ENCODE assay signal across 14 cellular contexts in genomic region chr18:36592282-36592681, GRCh38.
DNase-seq lines count a peak whose midpoint lies in the region; FAIRE-seq and TF ChIP-seq lines count a peak whose summit lies in the region.
"Had no signal": no experiment of that assay in that cellular context is flagged by ENCODE, and none has a peak within 500 bp of the region (broad histone marks: within the 10 kb centered on the region; RNA-seq: fewer than 3 reads in every experiment).

No MANE protein-coding gene starts in this region.

- H3K36me3 Mint-ChIP-seq in astrocyte (ENCODE audit: low read depth, unreplicated experiment): peaks cover 2% of the 10 kb centered on the region

- no peak for TF ChIP-seq CTCF in astrocyte (IDR thresholded peaks at IDR 0.05; ENCODE audit: insufficient read depth, low read depth, low read length)
- TF ChIP-seq CTCF in fibroblast of mammary gland (conservative IDR thresholded peaks at IDR 0.05; ENCODE audit: control insufficient read depth, insufficient read depth, low read depth, low read length): no peak
- TF ChIP-seq CTCF in smooth muscle cell (IDR thresholded peaks at IDR 0.05; ENCODE audit: borderline replicate concordance, insufficient read depth, poor library complexity, severe bottlenecking): no peak
- TF ChIP-seq CTCF in suprapubic skin (IDR thresholded peaks at IDR 0.05): no peak

- WGBS in smooth muscle cell (ENCODE audit: low lambda C conversion rate): 78% methylated on average over 5 of the region's 5 CpGs
- WGBS in suprapubic skin: 89% methylated on average over 5 of the region's 5 CpGs

- H4K20me1 ChIP-seq in astrocyte (ENCODE audit: insufficient read depth, low read length): no peaks in the 10 kb centered on the region
- no peaks in the 10 kb centered on the region for H4K20me1 ChIP-seq in smooth muscle cell (ENCODE audit: low read depth)

- peak overlapping the region; percentile 15 for H3K4me3 Mint-ChIP-seq in astrocyte (ENCODE audit: unreplicated experiment)

- peak overlapping the region; percentile 57 for H3K27ac ChIP-seq in astrocyte (ENCODE audit: low read depth, low read length)
- peak overlapping the region; percentile 66 for H3K27ac ChIP-seq in smooth muscle cell (ENCODE audit: low read depth)
- no peak overlapping the region for H3K27ac ChIP-seq in suprapubic skin
- H3K27ac ChIP-seq: KMS-11 had no signal

- FAIRE-seq in astrocyte (lab: Jason Lieb, UNC): no peak

- no peak overlapping the region for H2AFZ ChIP-seq in astrocyte (ENCODE audit: low read depth, low read length)
- no peak overlapping the region for H2AFZ ChIP-seq in smooth muscle cell (ENCODE audit: low read depth)

- peaks cover 6% of the 10 kb centered on the region for H3K9me3 Mint-ChIP-seq in astrocyte (ENCODE audit: unreplicated experiment)

- peak; percentile 33 for DNase-seq in HT1080 (ENCODE audit: low read depth)
- peak; percentile 63 for DNase-seq in astrocyte (ENCODE audit: low read depth)
- peak; percentile 35 for DNase-seq in fibroblast of mammary gland (ENCODE audit: low read depth)
- no peak for DNase-seq in smooth muscle cell (lab: John Stamatoyannopoulos, UW; ENCODE audit: unreplicated experiment)
- no peak for DNase-seq in COR-L47 (lab: John Stamatoyannopoulos, UW)
- no peak for DNase-seq in suprapubic skin (ENCODE audit: low spot score in 2 of 2)
- DNase-seq in CD1c-positive myeloid dendritic cell (ENCODE audit: extremely low spot score): no peak
- DNase-seq: NCI-H1417, NCI-H1930, NCI-H2171, NCI-H510A, NCI-H82, SHP77 treated with DMSO at 0.1 percent for 48 hours had no signal

- H3K4me3 ChIP-seq in astrocyte (ENCODE audit: insufficient read depth, low read depth, low read length): no peak overlapping the region
- H3K4me3 ChIP-seq in fibroblast of mammary gland (ENCODE audit: control insufficient read depth, low read depth, low read length): no peak overlapping the region
- H3K4me3 ChIP-seq in smooth muscle cell: no peak overlapping the region
- H3K4me3 ChIP-seq in suprapubic skin: no peak overlapping the region

- H3K27me3 ChIP-seq in astrocyte (ENCODE audit: insufficient read depth, low read length) (no peaks in the 10 kb centered on the region), smooth muscle cell (ENCODE audit: low read depth) (no peaks in the 10 kb centered on the region), suprapubic skin (no peaks in the 10 kb centered on the region)

- H3K4me1 Mint-ChIP-seq in astrocyte (ENCODE audit: low read depth, unreplicated experiment): peaks cover 20% of the 10 kb centered on the region

- H3K4me2 ChIP-seq in astrocyte (ENCODE audit: low read length) (no peak overlapping the region), smooth muscle cell (no peak overlapping the region)
- H3K4me2 ChIP-seq: KMS-11 had no signal

- no peak overlapping the region for H3K9ac ChIP-seq in astrocyte (ENCODE audit: low read length)
- no peak overlapping the region for H3K9ac ChIP-seq in smooth muscle cell (ENCODE audit: low read depth)
- H3K9ac ChIP-seq: KMS-11 had no signal

- no peak for TF ChIP-seq EP300 in suprapubic skin (IDR thresholded peaks at IDR 0.05)

- H3K27me3 Mint-ChIP-seq in astrocyte (ENCODE audit: low read depth, unreplicated experiment): peaks cover 6% of the 10 kb centered on the region

- peak overlapping the region; percentile 6 for H3K27ac Mint-ChIP-seq in astrocyte (ENCODE audit: unreplicated experiment)

- H3K9me3 ChIP-seq in astrocyte (ENCODE audit: insufficient read depth, low read depth, low read length) (no peaks in the 10 kb centered on the region), smooth muscle cell (replicated peaks; ENCODE audit: low read depth) (no peaks in the 10 kb centered on the region), suprapubic skin (no peaks in the 10 kb centered on the region)

- H3K79me2 ChIP-seq in astrocyte (ENCODE audit: insufficient read depth, low read length) (no peaks in the 10 kb centered on the region), smooth muscle cell (ENCODE audit: low read depth) (no peaks in the 10 kb centered on the region)

- H3F3A ChIP-seq in smooth muscle cell (ENCODE audit: low read depth): no peaks in the 10 kb centered on the region

- no peak for TF ChIP-seq POLR2A in suprapubic skin (IDR thresholded peaks at IDR 0.05)

- H3K4me1 ChIP-seq in astrocyte (ENCODE audit: insufficient read depth, low read length): peaks cover 27% of the 10 kb centered on the region
- peaks cover 13% of the 10 kb centered on the region for H3K4me1 ChIP-seq in smooth muscle cell (ENCODE audit: low read depth)
- no peaks in the 10 kb centered on the region for H3K4me1 ChIP-seq in suprapubic skin

- H3K36me3 ChIP-seq in astrocyte (ENCODE audit: insufficient read depth, low read length) (no peaks in the 10 kb centered on the region), smooth muscle cell (ENCODE audit: low read depth) (no peaks in the 10 kb centered on the region), suprapubic skin (no peaks in the 10 kb centered on the region)

Comparison
In these comparisons a context has a peak if more than half of its experiments do, and no peak if none do; other contexts are left out.
1. DNase-seq: peak in HT1080 (single experiment), astrocyte (single experiment) and fibroblast of mammary gland (single experiment); none in smooth muscle cell (single experiment), COR-L47 (single experiment), suprapubic skin (0 of 2) and CD1c-positive myeloid dendritic cell (single experiment).